ENCODE assay signal across 10 cellular contexts in the genomic region with DNA sequence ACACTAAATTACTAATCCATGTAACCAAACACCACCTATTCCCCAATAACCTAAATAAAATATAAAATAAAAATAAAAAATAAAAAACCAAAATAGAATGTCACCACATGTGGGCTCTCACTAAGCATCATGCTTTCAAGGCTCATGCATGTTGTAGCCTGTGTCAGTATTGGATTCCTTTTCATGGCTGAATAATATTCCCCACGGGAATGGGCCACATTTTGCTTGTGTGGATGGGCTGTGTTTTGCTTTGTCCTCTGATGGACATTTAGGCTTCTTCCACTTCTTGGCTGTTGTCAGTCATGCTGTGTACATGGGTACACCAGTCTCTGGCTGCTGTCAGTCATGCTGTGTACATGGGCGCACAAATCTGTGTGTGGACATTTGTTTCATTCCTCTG. TPM values are rescaled to one million over a fixed set of nuclear protein-coding genes. Genes with fewer than 3 reads are reported as not detected.
"Had no signal": no experiment of that assay in that cellular context is flagged by ENCODE, and none has a peak within 500 bp of the region (broad histone marks: within the 10 kb centered on the region; RNA-seq: fewer than 3 reads in every experiment).

No MANE protein-coding gene starts in this region.

- H3K27ac ChIP-seq: HL-60 had no signal

- H2AFZ ChIP-seq: GM23338 had no signal

- H3K9me3 ChIP-seq: HAP-1 had no signal

- H3K4me1 Mint-ChIP-seq: IgD-negative memory B cell had no signal

- ATAC-seq: GM23338, HCT116 had no signal

- H3K4me3 ChIP-seq: GM23338, HAP-1 had no signal

- H3K36me3 Mint-ChIP-seq: IgD-negative memory B cell had no signal

- H3K4me3 Mint-ChIP-seq: GM23338, IgD-negative memory B cell had no signal

- H3K4me1 ChIP-seq: HAP-1 had no signal

- H3K9me3 Mint-ChIP-seq: GM23338 had no signal

- H3K27ac Mint-ChIP-seq: GM23338, IgD-negative memory B cell had no signal

- H3K36me3 ChIP-seq: HAP-1 had no signal

- H3K4me2 ChIP-seq: GM23338 had no signal

- FAIRE-seq: HepG2 had no signal

- DNase-seq: H7, KG1 had no signal

RNA-seq across cellular contexts. Expression of a gene that starts 3.2 kb away (rescaled TPM):
- total RNA-seq: GM23338, H4, H7, HepG2, HT1080 had no signal
- polyA plus RNA-seq: GM23338, HepG2, IgD-negative memory B cell had no signal

RNA-seq across cellular contexts. Expression of a gene that starts 8.7 kb away (rescaled TPM):
- total RNA-seq: GM23338, H4, H7, HepG2, HT1080 had no signal
- polyA plus RNA-seq: GM23338, HepG2, IgD-negative memory B cell had no signal

RNA-seq across cellular contexts. Expression of a gene that starts 11.3 kb away (rescaled TPM):
- total RNA-seq: GM23338, H4, H7, HepG2, HT1080 had no signal
- polyA plus RNA-seq: GM23338, HepG2, IgD-negative memory B cell had no signal

RNA-seq across cellular contexts. Expression of a gene that starts 15.6 kb away (rescaled TPM):
- total RNA-seq: GM23338, H4, H7, HepG2, HT1080 had no signal
- polyA plus RNA-seq: GM23338, HepG2, IgD-negative memory B cell had no signal

RNA-seq across cellular contexts. Expression of a gene that starts 22.8 kb away (rescaled TPM):
- total RNA-seq: GM23338, H4, H7, HepG2, HT1080 had no signal
- polyA plus RNA-seq: GM23338, HepG2, IgD-negative memory B cell had no signal
